Comparison of ENCODE assay signal across 14 cellular contexts in genomic region chr2:187618813-187619212, GRCh38.
A peak's percentile ranks its signal among the peaks of the same experiment; 100 is the strongest.
DNase-seq lines count a peak whose midpoint lies in the region; ATAC-seq, FAIRE-seq and TF ChIP-seq lines count a peak whose summit lies in the region.
"Had no signal": no experiment of that assay in that cellular context is flagged by ENCODE, and none has a peak within 500 bp of the region (broad histone marks: within the 10 kb centered on the region; RNA-seq: fewer than 3 reads in every experiment).

No MANE protein-coding gene starts in this region.

- peak overlapping the region; percentile 15 to 28 (median 26) for H3K27ac Mint-ChIP-seq in nephron
- H3K27ac Mint-ChIP-seq: activated naive CD4-positive, alpha-beta T cell treated with anti-CD3 and anti-CD28 coated beads for 36 hours had no signal

- no peaks in the 10 kb centered on the region for H3K9me3 Mint-ChIP-seq in nephron
- H3K9me3 Mint-ChIP-seq: activated naive CD4-positive, alpha-beta T cell treated with anti-CD3 and anti-CD28 coated beads for 36 hours had no signal

- no peaks in the 10 kb centered on the region for H3K27me3 Mint-ChIP-seq in nephron (ENCODE audit: low read depth)
- H3K27me3 Mint-ChIP-seq: central memory CD8-positive, alpha-beta T cell had no signal

- TF ChIP-seq CTCF in RWPE2 (IDR thresholded peaks at IDR 0.05; ENCODE audit: poor library complexity, severe bottlenecking), result no peak
- no peak for TF ChIP-seq CTCF in nephron (IDR thresholded peaks at IDR 0.05; ENCODE audit: unreplicated experiment in 3 of 3)

- DNase-seq in EL, result peak; percentile 30
- no peak for DNase-seq in RWPE2 (ENCODE audit: low spot score)
- DNase-seq in fibroblast of gingiva (ENCODE audit: low read depth), result peak; percentile 9
- DNase-seq in activated effector memory CD4-positive, alpha-beta T cell treated with anti-CD3 and anti-CD28 coated beads, Interleukin-2, amount 50 U/mL, for 16 hours, result no peak
- no peak for DNase-seq in anterior cingulate cortex (lab: John Stamatoyannopoulos, UW)
- DNase-seq in urothelium cell line (ENCODE audit: low spot score), result no peak
- no peak for DNase-seq in KG1 (lab: John Stamatoyannopoulos, UW)
- DNase-seq: activated naive CD4-positive, alpha-beta T cell treated with anti-CD3 and anti-CD28 coated beads for 36 hours; mammary epithelial cell; NCI-H2107; stimulated activated CD4-positive, alpha-beta T cell treated with anti-CD3 and anti-CD28 coated beads, Interleukin-15, amount 100 ng/mL, for 24 hours had no signal

- H3K36me3 ChIP-seq in RWPE2 (ENCODE audit: low read depth), result no peaks in the 10 kb centered on the region

- H3K36me3 Mint-ChIP-seq in nephron (ENCODE audit: low read depth), result no peaks in the 10 kb centered on the region

- H3K4me1 ChIP-seq in RWPE2 (ENCODE audit: insufficient read depth, poor library complexity, severe bottlenecking), result no peaks in the 10 kb centered on the region
- H3K4me1 ChIP-seq: parathyroid adenoma had no signal

- no peak overlapping the region for H3K27ac ChIP-seq in RWPE2 (ENCODE audit: poor library complexity, severe bottlenecking)
- H3K27ac ChIP-seq: parathyroid adenoma had no signal

- H3K27me3 ChIP-seq in RWPE2 (ENCODE audit: insufficient read depth, poor library complexity, severe bottlenecking), result no peaks in the 10 kb centered on the region

- no peak overlapping the region for H3K4me3 Mint-ChIP-seq in nephron
- H3K4me3 Mint-ChIP-seq: activated naive CD4-positive, alpha-beta T cell treated with anti-CD3 and anti-CD28 coated beads for 36 hours; central memory CD8-positive, alpha-beta T cell had no signal

- peaks cover 25% of the 10 kb centered on the region for H3K4me1 Mint-ChIP-seq in nephron
- H3K4me1 Mint-ChIP-seq: central memory CD8-positive, alpha-beta T cell had no signal

- FAIRE-seq in urothelium cell line (lab: Jason Lieb, UNC), result no peak

- 0 out of 3 replicates have a peak, but pooled peaks have one; percentile 33 for ATAC-seq in RWPE2 (ENCODE audit: low read depth)

- H3K4me3 ChIP-seq in RWPE2 (ENCODE audit: severe bottlenecking), result no peak overlapping the region

- H3K9me3 ChIP-seq in RWPE2 (ENCODE audit: severe bottlenecking), result peaks cover 2% of the 10 kb centered on the region

Comparison
In these comparisons a context has a peak if more than half of its experiments do, and no peak if none do; other contexts are left out.
1. DNase-seq: peak in EL (single experiment) and fibroblast of gingiva (single experiment); none in RWPE2 (single experiment), activated effector memory CD4-positive, alpha-beta T cell treated with anti-CD3 and anti-CD28 coated beads, Interleukin-2, amount 50 U/mL, for 16 hours (single experiment), anterior cingulate cortex (0 of 58), urothelium cell line (single experiment) and KG1 (single experiment).